8 cellular contexts compared by ENCODE assay signal in the genomic region with DNA sequence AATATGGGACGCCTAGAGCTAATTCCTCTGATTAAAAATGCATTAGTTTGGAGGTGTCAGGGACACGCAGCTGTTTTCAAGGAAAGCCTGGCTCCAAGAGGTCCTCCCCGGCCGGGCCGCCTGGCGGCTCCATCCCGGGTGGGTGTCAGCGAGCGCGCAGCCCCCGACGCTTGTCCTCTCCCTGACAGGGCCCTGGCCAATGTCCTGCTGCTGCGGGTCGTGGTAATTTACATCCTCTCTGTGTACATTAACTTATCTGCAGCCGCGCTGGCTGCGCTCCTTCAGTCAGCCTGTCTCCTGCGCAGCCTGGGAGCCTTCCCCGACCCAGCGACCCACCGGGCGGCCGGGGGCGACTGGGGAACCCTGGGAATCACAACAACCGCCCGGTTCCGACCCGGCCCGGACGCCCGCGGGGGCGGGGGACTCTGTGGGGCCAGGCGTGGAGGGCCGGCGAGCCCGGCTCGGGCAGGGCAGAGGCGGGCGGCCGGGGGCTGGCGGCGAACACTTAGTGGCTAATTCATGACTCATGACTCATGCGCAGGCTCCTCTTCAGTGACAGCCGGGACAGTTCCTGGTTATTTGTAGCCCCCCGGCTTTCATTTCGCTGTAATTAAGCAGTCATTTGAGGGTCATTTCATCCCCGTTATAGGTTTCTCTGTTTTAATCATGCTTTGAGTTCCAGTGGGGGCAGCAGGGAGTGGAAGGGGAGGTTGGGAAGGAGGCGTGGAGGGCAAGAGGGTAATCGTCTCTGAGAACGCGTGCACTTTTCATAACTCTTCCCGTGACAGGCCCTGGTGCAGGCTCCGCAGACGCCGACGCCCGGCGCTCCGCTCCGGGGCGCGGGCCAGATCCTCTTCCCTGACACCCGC.
DNase-seq lines count a peak whose midpoint lies in the region; ATAC-seq and TF ChIP-seq lines count a peak whose summit lies in the region.

No MANE protein-coding gene starts in this region.

- DNase-seq in GM23338 (ENCODE audit: low spot score) (peak; percentile 51), PC-3 (peak; percentile 63), choroid plexus epithelial cell (ENCODE audit: low read depth) (peak; percentile 63), left lobe of liver (ENCODE audit: low spot score) (peak; percentile 78), NCI-H1436 (lab: John Stamatoyannopoulos, UW) (no peak), NAMALWA (ENCODE audit: low spot score) (no peak), GOT3 (lab: John Stamatoyannopoulos, UW) (no peak)
- DNase-seq in stimulated activated naive CD8-positive, alpha-beta T cell treated with anti-CD3 and anti-CD28 coated beads, Interleukin-15, amount 100 ng/mL, for 72 hours, result peak in 1 of 2 donors; percentile 25

- H3K4me3 Mint-ChIP-seq in GM23338, result peak overlapping the region; percentile 79
- H3K4me3 Mint-ChIP-seq in stimulated activated naive CD8-positive, alpha-beta T cell treated with anti-CD3 and anti-CD28 coated beads, Interleukin-15, amount 100 ng/mL, for 72 hours, result peak overlapping the region; percentile 65 to 78

- ATAC-seq in GM23338, result peak; percentile 76
- peak; percentile 68 for ATAC-seq in PC-3
- ATAC-seq in left lobe of liver, result peak; percentile 67
- peak; percentile 69 for ATAC-seq in stimulated activated naive CD8-positive, alpha-beta T cell treated with anti-CD3 and anti-CD28 coated beads, Interleukin-15, amount 100 ng/mL, for 72 hours

- H3K9me3 Mint-ChIP-seq in GM23338, result no peaks in the 10 kb centered on the region
- no peaks in the 10 kb centered on the region for H3K9me3 Mint-ChIP-seq in stimulated activated naive CD8-positive, alpha-beta T cell treated with anti-CD3 and anti-CD28 coated beads, Interleukin-15, amount 100 ng/mL, for 72 hours

- CTCF ChIA-PET in PC-3 (lab: Charles Lee), result interaction anchor here (0.6 to 0.7 kb wide), 2 partner anchors 93 to 153 kb away, joined by 3 read pairs; no protein-coding TSS in a partner anchor

- no peaks in the 10 kb centered on the region for H3K36me3 Mint-ChIP-seq in GM23338 (ENCODE audit: low read depth)

- POLR2A ChIA-PET in PC-3 (lab: Charles Lee; ENCODE audit: unreplicated experiment), result interaction anchor here (0.6 kb wide), 3 partner anchors 55 to 125 kb away, joined by 3 read pairs; no protein-coding TSS in a partner anchor

- intact Hi-C loops in PC-3 (cut with micrococcal nuclease), result loop anchor here (1.0 to 10.0 kb wide), 10 partner anchors 93 to 662 kb away; no protein-coding TSS in a partner anchor

- H3K79me2 ChIP-seq in GM23338 (replicated peaks; ENCODE audit: insufficient read depth) (no peaks in the 10 kb centered on the region), PC-3 (ENCODE audit: low read length) (no peaks in the 10 kb centered on the region)

- no peaks in the 10 kb centered on the region for H3K36me3 ChIP-seq in GM23338 (ENCODE audit: insufficient read depth)
- H3K36me3 ChIP-seq in PC-3 (ENCODE audit: low read depth, low read length), result no peaks in the 10 kb centered on the region

- peaks cover 28% of the 10 kb centered on the region for H3K4me1 ChIP-seq in GM23338 (ENCODE audit: insufficient read depth)
- peaks cover 55% of the 10 kb centered on the region for H3K4me1 ChIP-seq in PC-3 (ENCODE audit: insufficient read depth, low read length)

- H3K27ac Mint-ChIP-seq in GM23338, result no peak overlapping the region
- no peak overlapping the region for H3K27ac Mint-ChIP-seq in stimulated activated naive CD8-positive, alpha-beta T cell treated with anti-CD3 and anti-CD28 coated beads, Interleukin-15, amount 100 ng/mL, for 72 hours

- no peaks in the 10 kb centered on the region for H3K9me3 ChIP-seq in PC-3 (ENCODE audit: low read length)

- H3K9me2 ChIP-seq in GM23338 (ENCODE audit: insufficient read depth) (no peaks in the 10 kb centered on the region), PC-3 (replicated peaks; ENCODE audit: low read length) (no peaks in the 10 kb centered on the region)

- H3K9ac ChIP-seq in PC-3 (ENCODE audit: low read length), result peak overlapping the region; percentile 98

- peak overlapping the region; percentile 93 for H2AFZ ChIP-seq in GM23338
- peak overlapping the region; percentile 79 for H2AFZ ChIP-seq in PC-3 (ENCODE audit: low read length)

- TF ChIP-seq CTCF in GM23338 (conservative IDR thresholded peaks at IDR 0.05; ENCODE audit: low read depth in 2 of 2) (no peak), PC-3 (conservative IDR thresholded peaks at IDR 0.05; ENCODE audit: low read depth, low read length) (no peak), choroid plexus epithelial cell (conservative IDR thresholded peaks at IDR 0.05; ENCODE audit: low read depth, low read length) (peak; percentile 42)

- peak overlapping the region; percentile 76 for H3K4me3 ChIP-seq in GM23338
- H3K4me3 ChIP-seq in PC-3 (ENCODE audit: low read length), result peak overlapping the region; percentile 76
- peak overlapping the region; percentile 66 for H3K4me3 ChIP-seq in choroid plexus epithelial cell (ENCODE audit: low read depth, low read length)

- H3K4me2 ChIP-seq in GM23338 (peak overlapping the region; percentile 92), PC-3 (ENCODE audit: low read length) (peak overlapping the region; percentile 95)

- peaks cover 5% of the 10 kb centered on the region; the same call in 1 of the 2 replicates for H4K20me1 ChIP-seq in GM23338 (replicated peaks; ENCODE audit: insufficient read depth)
- no peaks in the 10 kb centered on the region for H4K20me1 ChIP-seq in PC-3 (ENCODE audit: low read length)

- H3K27me3 Mint-ChIP-seq in GM23338 (ENCODE audit: insufficient read depth, low read depth, poor library complexity), result peaks cover 35% of the 10 kb centered on the region
- peaks cover 50% of the 10 kb centered on the region for H3K27me3 Mint-ChIP-seq in stimulated activated naive CD8-positive, alpha-beta T cell treated with anti-CD3 and anti-CD28 coated beads, Interleukin-15, amount 100 ng/mL, for 72 hours

- no peak overlapping the region for H3K27ac ChIP-seq in GM23338 (ENCODE audit: low read depth)
- peak overlapping the region; percentile 94 for H3K27ac ChIP-seq in PC-3 (ENCODE audit: low read length)

- no TSS peak for BruUV-seq in PC-3 (replicated peaks; lab: Mats Ljungman, UMichigan)

- peaks cover 21% of the 10 kb centered on the region for H3K4me1 Mint-ChIP-seq in GM23338
- H3K4me1 Mint-ChIP-seq in stimulated activated naive CD8-positive, alpha-beta T cell treated with anti-CD3 and anti-CD28 coated beads, Interleukin-15, amount 100 ng/mL, for 72 hours, result peaks cover 16% of the 10 kb centered on the region

- H3F3A ChIP-seq in GM23338 (replicated peaks; ENCODE audit: low read depth), result no peaks in the 10 kb centered on the region
- no peaks in the 10 kb centered on the region for H3F3A ChIP-seq in PC-3 (ENCODE audit: low read length, unreplicated experiment)

- H3K27me3 ChIP-seq in GM23338 (ENCODE audit: insufficient read depth) (peaks cover 71% of the 10 kb centered on the region), PC-3 (ENCODE audit: low read length) (no peaks in the 10 kb centered on the region)

TF ChIP-seq in GM23338, 12 proteins besides CTCF, POLR2A, EP300 and RAD21 (continues in another document):
- no peak for TF ChIP-seq POLR2AphosphoS5 (IDR thresholded peaks at IDR 0.05; ENCODE audit: low read depth)

Comparison
In these comparisons a context has a peak if more than half of its experiments do, and no peak if none do; other contexts are left out.
1. DNase-seq: peak in GM23338 (single experiment), PC-3 (single experiment), choroid plexus epithelial cell (single experiment) and left lobe of liver (single experiment); none in NCI-H1436 (single experiment), NAMALWA (single experiment) and GOT3 (single experiment).
2. Peak in every context shown above with its lines, with median percentiles within 50 percentile points of each other: ATAC-seq and H3K4me3 ChIP-seq.